Comparison of ENCODE assay signal across 1 cellular context in the genomic region with DNA sequence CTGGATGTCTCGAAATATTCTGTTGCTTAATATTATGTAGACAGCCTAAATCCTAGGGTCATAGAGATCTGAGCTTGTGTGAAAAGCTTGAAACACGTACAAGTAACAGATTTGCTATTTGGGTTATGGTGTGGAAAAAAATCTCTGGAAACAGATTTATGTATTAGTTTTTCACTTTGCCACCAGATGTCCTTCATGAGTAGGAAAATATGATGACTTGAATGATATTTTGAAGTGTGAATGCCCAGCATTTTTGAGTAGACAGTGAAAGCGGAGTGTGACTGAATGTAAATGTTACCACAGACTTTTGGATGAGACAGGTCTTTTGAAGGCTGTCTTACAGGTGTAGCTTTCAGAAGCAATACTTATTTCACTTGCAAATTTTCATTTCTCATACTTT.
TF ChIP-seq lines count a peak whose summit lies in the region.

No MANE protein-coding gene starts in this region.

TF ChIP-seq in GM23338, 12 proteins besides CTCF, POLR2A, EP300 and RAD21 (continued from another document):
- TF ChIP-seq, protein P1, sequence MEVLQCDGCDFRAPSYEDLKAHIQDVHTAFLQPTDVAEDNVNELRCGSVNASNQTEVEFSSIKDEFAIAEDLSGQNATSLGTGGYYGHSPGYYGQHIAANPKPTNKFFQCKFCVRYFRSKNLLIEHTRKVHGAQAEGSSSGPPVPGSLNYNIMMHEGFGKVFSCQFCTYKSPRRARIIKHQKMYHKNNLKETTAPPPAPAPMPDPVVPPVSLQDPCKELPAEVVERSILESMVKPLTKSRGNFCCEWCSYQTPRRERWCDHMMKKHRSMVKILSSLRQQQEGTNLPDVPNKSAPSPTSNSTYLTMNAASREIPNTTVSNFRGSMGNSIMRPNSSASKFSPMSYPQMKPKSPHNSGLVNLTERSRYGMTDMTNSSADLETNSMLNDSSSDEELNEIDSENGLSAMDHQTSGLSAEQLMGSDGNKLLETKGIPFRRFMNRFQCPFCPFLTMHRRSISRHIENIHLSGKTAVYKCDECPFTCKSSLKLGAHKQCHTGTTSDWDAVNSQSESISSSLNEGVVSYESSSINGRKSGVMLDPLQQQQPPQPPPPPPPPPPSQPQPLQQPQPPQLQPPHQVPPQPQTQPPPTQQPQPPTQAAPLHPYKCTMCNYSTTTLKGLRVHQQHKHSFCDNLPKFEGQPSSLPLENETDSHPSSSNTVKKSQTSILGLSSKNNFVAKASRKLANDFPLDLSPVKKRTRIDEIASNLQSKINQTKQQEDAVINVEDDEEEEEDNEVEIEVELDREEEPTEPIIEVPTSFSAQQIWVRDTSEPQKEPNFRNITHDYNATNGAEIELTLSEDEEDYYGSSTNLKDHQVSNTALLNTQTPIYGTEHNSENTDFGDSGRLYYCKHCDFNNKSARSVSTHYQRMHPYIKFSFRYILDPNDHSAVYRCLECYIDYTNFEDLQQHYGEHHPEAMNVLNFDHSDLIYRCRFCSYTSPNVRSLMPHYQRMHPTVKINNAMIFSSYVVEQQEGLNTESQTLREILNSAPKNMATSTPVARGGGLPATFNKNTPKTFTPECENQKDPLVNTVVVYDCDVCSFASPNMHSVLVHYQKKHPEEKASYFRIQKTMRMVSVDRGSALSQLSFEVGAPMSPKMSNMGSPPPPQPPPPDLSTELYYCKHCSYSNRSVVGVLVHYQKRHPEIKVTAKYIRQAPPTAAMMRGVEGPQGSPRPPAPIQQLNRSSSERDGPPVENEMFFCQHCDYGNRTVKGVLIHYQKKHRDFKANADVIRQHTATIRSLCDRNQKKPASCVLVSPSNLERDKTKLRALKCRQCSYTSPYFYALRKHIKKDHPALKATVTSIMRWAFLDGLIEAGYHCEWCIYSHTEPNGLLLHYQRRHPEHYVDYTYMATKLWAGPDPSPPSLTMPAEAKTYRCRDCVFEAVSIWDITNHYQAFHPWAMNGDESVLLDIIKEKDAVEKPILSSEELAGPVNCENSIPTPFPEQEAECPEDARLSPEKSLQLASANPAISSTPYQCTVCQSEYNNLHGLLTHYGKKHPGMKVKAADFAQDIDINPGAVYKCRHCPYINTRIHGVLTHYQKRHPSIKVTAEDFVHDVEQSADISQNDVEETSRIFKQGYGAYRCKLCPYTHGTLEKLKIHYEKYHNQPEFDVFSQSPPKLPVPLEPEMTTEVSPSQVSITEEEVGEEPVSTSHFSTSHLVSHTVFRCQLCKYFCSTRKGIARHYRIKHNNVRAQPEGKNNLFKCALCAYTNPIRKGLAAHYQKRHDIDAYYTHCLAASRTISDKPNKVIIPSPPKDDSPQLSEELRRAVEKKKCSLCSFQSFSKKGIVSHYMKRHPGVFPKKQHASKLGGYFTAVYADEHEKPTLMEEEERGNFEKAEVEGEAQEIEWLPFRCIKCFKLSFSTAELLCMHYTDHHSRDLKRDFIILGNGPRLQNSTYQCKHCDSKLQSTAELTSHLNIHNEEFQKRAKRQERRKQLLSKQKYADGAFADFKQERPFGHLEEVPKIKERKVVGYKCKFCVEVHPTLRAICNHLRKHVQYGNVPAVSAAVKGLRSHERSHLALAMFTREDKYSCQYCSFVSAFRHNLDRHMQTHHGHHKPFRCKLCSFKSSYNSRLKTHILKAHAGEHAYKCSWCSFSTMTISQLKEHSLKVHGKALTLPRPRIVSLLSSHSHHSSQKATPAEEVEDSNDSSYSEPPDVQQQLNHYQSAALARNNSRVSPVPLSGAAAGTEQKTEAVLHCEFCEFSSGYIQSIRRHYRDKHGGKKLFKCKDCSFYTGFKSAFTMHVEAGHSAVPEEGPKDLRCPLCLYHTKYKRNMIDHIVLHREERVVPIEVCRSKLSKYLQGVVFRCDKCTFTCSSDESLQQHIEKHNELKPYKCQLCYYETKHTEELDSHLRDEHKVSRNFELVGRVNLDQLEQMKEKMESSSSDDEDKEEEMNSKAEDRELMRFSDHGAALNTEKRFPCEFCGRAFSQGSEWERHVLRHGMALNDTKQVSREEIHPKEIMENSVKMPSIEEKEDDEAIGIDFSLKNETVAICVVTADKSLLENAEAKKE (CRISPR knock-in tag; IDR thresholded peaks at IDR 0.05): no peak
- TF ChIP-seq NANOG (IDR thresholded peaks at IDR 0.05; ENCODE audit: borderline replicate concordance): no peak
- TF ChIP-seq JUNB (IDR thresholded peaks at IDR 0.05; ENCODE audit: unreplicated experiment): no peak
- no peak for TF ChIP-seq CREB1 (CRISPR knock-in tag; IDR thresholded peaks at IDR 0.05; ENCODE audit: low read depth)
- no peak for TF ChIP-seq POLR2AphosphoS5 (IDR thresholded peaks at IDR 0.05; ENCODE audit: low read depth)
- no peak for TF ChIP-seq ZNF114 (CRISPR knock-in tag; IDR thresholded peaks at IDR 0.05)
- TF ChIP-seq, protein P2, sequence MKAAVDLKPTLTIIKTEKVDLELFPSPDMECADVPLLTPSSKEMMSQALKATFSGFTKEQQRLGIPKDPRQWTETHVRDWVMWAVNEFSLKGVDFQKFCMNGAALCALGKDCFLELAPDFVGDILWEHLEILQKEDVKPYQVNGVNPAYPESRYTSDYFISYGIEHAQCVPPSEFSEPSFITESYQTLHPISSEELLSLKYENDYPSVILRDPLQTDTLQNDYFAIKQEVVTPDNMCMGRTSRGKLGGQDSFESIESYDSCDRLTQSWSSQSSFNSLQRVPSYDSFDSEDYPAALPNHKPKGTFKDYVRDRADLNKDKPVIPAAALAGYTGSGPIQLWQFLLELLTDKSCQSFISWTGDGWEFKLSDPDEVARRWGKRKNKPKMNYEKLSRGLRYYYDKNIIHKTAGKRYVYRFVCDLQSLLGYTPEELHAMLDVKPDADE (IDR thresholded peaks at IDR 0.05): no peak
- no peak for TF ChIP-seq ZNF331 (CRISPR knock-in tag; IDR thresholded peaks at IDR 0.05; ENCODE audit: low read depth)
- no peak for TF ChIP-seq EZH2 (IDR thresholded peaks at IDR 0.05; ENCODE audit: low read depth, unreplicated experiment)
